In the genomic region with DNA sequence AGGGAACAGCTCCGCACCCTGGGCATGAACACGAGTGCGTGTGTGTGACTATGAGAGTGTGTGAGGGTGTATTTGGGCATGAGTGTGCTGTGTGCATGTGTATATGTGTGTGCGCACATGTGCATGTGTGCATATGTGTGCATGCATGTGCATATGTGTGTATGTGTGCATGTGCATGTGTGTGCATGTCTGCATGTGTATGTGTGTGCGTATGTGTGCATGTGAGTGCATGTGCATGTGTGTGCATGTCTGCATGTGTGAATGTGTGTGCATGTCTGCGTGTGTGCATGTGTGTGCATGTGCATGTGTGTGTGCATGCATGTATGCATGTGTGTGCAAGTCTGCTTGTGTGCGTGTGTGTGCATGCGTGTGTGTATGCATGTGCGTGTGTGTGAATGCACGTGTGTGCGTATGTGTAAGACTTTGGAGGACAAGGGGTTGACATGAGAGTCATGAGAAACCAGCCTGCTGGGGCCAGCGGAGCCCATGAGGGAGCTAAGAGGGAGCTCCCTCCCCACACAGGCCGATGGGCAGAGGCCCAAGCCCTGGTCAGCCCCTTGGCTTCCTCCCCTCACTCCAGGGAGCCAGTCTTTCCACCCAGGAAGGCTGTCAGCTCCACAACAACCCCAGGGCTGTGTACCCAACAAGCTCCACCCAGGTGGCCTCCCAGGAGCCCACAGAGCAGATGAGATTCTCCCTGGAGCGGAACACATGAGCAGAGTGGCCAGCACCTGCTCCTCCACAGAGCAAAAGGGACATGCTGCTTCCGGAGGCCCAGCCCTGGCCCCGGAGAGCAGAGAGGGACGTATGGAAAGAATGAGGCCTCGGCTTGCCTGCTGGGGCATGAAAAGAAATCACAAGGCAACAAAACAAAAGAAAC, we compare ENCODE assay signal across 20 cellular contexts.
DNase-seq lines count a peak whose midpoint lies in the region; ATAC-seq, FAIRE-seq and TF ChIP-seq lines count a peak whose summit lies in the region.
"Had no signal": no experiment of that assay in that cellular context is flagged by ENCODE, and none has a peak within 500 bp of the region (broad histone marks: within the 10 kb centered on the region; RNA-seq: fewer than 3 reads in every experiment).

No MANE protein-coding gene starts in this region.

- intact Hi-C loops in HepG2 (cut with micrococcal nuclease; ENCODE audit: unreplicated experiment): no loop called here

- in situ Hi-C loops in HepG2 (cut with HindIII; ENCODE audit: extremely low pct_ligation_motif_present, low pct_unique_long_range_greater_than_20kb): no loop called here

- no peak for TF ChIP-seq CTCF in HepG2 (CRISPR knock-in tag; IDR thresholded peaks at IDR 0.05)

- H3K36me3 ChIP-seq in H7 (replicated peaks; ENCODE audit: control insufficient read depth, insufficient read depth, low read length) (no peaks in the 10 kb centered on the region), HepG2 (replicated peaks in 1 of 2; ENCODE audit: control insufficient read depth in 1 of 2, insufficient read depth in 2 of 2, low read length in 2 of 2) (no peaks in the 10 kb centered on the region)
- H3K36me3 ChIP-seq: cardiac muscle cell, lower lobe of right lung, tibial artery had no signal

- H3K4me1 ChIP-seq in HepG2 (ENCODE audit: insufficient read depth, low read length): peaks cover 15% of the 10 kb centered on the region; the same call in 1 of the 2 replicates
- H3K4me1 ChIP-seq: lower lobe of right lung, parathyroid adenoma, tibial artery had no signal

- no peak for FAIRE-seq in HepG2 (lab: Jason Lieb, UNC)
- FAIRE-seq: GM18507 had no signal

- no peak overlapping the region for H3K4me2 ChIP-seq in HepG2 (ENCODE audit: low read depth, low read length)
- H3K4me2 ChIP-seq: hepatocyte had no signal

- WGBS in HepG2 (ENCODE audit: low lambda C conversion rate): 77% methylated on average over 18 of the region's 18 CpGs

- peaks cover 11 to 13% of the 10 kb centered on the region in 2 donors for H3K27me3 Mint-ChIP-seq in stimulated activated naive B cell treated with anti-CD40 and anti-IgM and Interleukin-4, amounts not matched to agents 10 μg/mL and 1 μg/mL and 100 μg/mL, for 72 hours

- H3K9me3 Mint-ChIP-seq in stimulated activated naive B cell treated with anti-CD40 and anti-IgM and Interleukin-4, amounts not matched to agents 10 μg/mL and 1 μg/mL and 100 μg/mL, for 72 hours: peaks cover 7 to 9% of the 10 kb centered on the region in 2 donors
- H3K9me3 Mint-ChIP-seq: activated CD4-positive, alpha-beta memory T cell treated with anti-CD3 and anti-CD28 coated beads for 36 hours had no signal

- no peak overlapping the region for H3K4me3 ChIP-seq in H7 (ENCODE audit: insufficient read depth, low read depth, low read length)
- H3K4me3 ChIP-seq in HepG2 (replicated peaks in 1 of 3; ENCODE audit: insufficient read depth in 1 of 3, low read depth in 2 of 3, low read length in 3 of 3): no peak overlapping the region
- H3K4me3 ChIP-seq: cardiac muscle cell, hepatocyte, lower lobe of right lung, tibial artery had no signal

- no peaks in the 10 kb centered on the region for H3K79me2 ChIP-seq in HepG2 (ENCODE audit: insufficient read depth, low read length)
- H3K79me2 ChIP-seq: hepatocyte, parathyroid adenoma had no signal

- no peak overlapping the region for H3K9ac ChIP-seq in HepG2 (ENCODE audit: insufficient read depth, low read depth, low read length)
- H3K9ac ChIP-seq: parathyroid adenoma had no signal

- peaks cover 22 to 39% of the 10 kb centered on the region in 2 donors for H3K4me1 Mint-ChIP-seq in stimulated activated naive B cell treated with anti-CD40 and anti-IgM and Interleukin-4, amounts not matched to agents 10 μg/mL and 1 μg/mL and 100 μg/mL, for 72 hours

- H2AFZ ChIP-seq in HepG2 (ENCODE audit: low read length): no peak overlapping the region
- H2AFZ ChIP-seq: hepatocyte, parathyroid adenoma had no signal

- H3K9me3 ChIP-seq in HepG2 (ENCODE audit: low read length): no peaks in the 10 kb centered on the region
- H3K9me3 ChIP-seq: lower lobe of right lung, tibial artery had no signal

- DNase-seq in H7 (peak; percentile 60), NCI-H345 (lab: John Stamatoyannopoulos, UW) (peak; percentile 77), HepG2 (ENCODE audit: low spot score) (no peak), T-helper 2 cell (no peak)
- no peak for DNase-seq in stimulated activated naive B cell treated with anti-CD40 and anti-IgM and Interleukin-4, amounts not matched to agents 10 μg/mL and 1 μg/mL and 100 μg/mL, for 72 hours
- DNase-seq in activated naive CD4-positive, alpha-beta T cell treated with anti-CD3 and anti-CD28 coated beads, Interleukin-2, amount 50 U/mL, for 16 hours: no peak
- DNase-seq: activated CD4-positive, alpha-beta memory T cell treated with anti-CD3 and anti-CD28 coated beads for 36 hours; amniotic stem cell; HFFc6; lower lobe of right lung; NCI-H2171; PC-3; stimulated activated naive CD4-positive, alpha-beta T cell had no signal

- peaks cover 6 to 7% of the 10 kb centered on the region in 2 donors for H3K36me3 Mint-ChIP-seq in stimulated activated naive B cell treated with anti-CD40 and anti-IgM and Interleukin-4, amounts not matched to agents 10 μg/mL and 1 μg/mL and 100 μg/mL, for 72 hours
- H3K36me3 Mint-ChIP-seq: activated CD4-positive, alpha-beta memory T cell treated with anti-CD3 and anti-CD28 coated beads for 36 hours had no signal

- no peak for TF ChIP-seq POLR2A in HepG2 (IDR thresholded peaks at IDR 0.05; ENCODE audit: insufficient read depth in 1 of 2, low read depth in 2 of 2, low read length in 2 of 2)

- H3K27ac ChIP-seq in HepG2 (ENCODE audit: extremely low read length, insufficient read depth, low read length): no peak overlapping the region
- H3K27ac ChIP-seq: cardiac muscle cell, hepatocyte, lower lobe of right lung, parathyroid adenoma, tibial artery, VCaP had no signal

- no peaks in the 10 kb centered on the region for H4K20me1 ChIP-seq in HepG2 (ENCODE audit: insufficient read depth, low read length)

- CTCF ChIA-PET in HepG2 (lab: Yijun Ruan, JAX; ENCODE audit: low intra/inter-chr PET ratio, low total read pairs): no interaction called here

- H3K27me3 ChIP-seq in H7 (ENCODE audit: control insufficient read depth, insufficient read depth, low read length) (no peaks in the 10 kb centered on the region; the same call in 1 of the 2 replicates), HepG2 (ENCODE audit: control insufficient read depth in 1 of 2, insufficient read depth in 2 of 2, low read length in 2 of 2) (peaks cover 3 to 10% of the 10 kb centered on the region in 2 experiments; a peak in 4 of 5 replicates)
- H3K27me3 ChIP-seq: cardiac muscle cell, hepatocyte had no signal

- no peak for TF ChIP-seq EP300 in HepG2 (IDR thresholded peaks at IDR 0.05; ENCODE audit: low read depth in 2 of 2, low read length in 2 of 2)
- no peak for TF ChIP-seq EP300 in HepG2 (CRISPR knock-in tag; IDR thresholded peaks at IDR 0.05; ENCODE audit: borderline replicate concordance)

- H3K4me3 Mint-ChIP-seq in stimulated activated naive B cell treated with anti-CD40 and anti-IgM and Interleukin-4, amounts not matched to agents 10 μg/mL and 1 μg/mL and 100 μg/mL, for 72 hours: no peak overlapping the region
- H3K4me3 Mint-ChIP-seq: activated CD4-positive, alpha-beta memory T cell treated with anti-CD3 and anti-CD28 coated beads for 36 hours; HFFc6 had no signal

- no peak for TF ChIP-seq RAD21 in HepG2 (CRISPR knock-in tag; IDR thresholded peaks at IDR 0.05)

- H3K27ac Mint-ChIP-seq in stimulated activated naive B cell treated with anti-CD40 and anti-IgM and Interleukin-4, amounts not matched to agents 10 μg/mL and 1 μg/mL and 100 μg/mL, for 72 hours: no peak overlapping the region
- H3K27ac Mint-ChIP-seq: activated CD4-positive, alpha-beta memory T cell treated with anti-CD3 and anti-CD28 coated beads for 36 hours; HFFc6 had no signal

- BruUV-seq in HepG2 (replicated peaks; lab: Mats Ljungman, UMichigan): no TSS peak

- POLR2A ChIA-PET in HepG2 (lab: Yijun Ruan, JAX): no interaction called here

- no peak; the same call in 2 of the 3 replicates for ATAC-seq in HepG2
- peak; percentile 46 to 65 for ATAC-seq in stimulated activated naive B cell treated with anti-CD40 and anti-IgM and Interleukin-4, amounts not matched to agents 10 μg/mL and 1 μg/mL and 100 μg/mL, for 72 hours (replicated peaks)
- no peak for ATAC-seq in activated CD4-positive, CD25-positive, alpha-beta regulatory T cell treated with anti-CD3 and anti-CD28 coated beads, Interleukin-2, amount 50 U/mL, for 24 hours
- ATAC-seq: PC-3 had no signal

TF ChIP-seq in HepG2, 621 proteins besides CTCF, POLR2A, EP300 and RAD21:
- TF ChIP-seq NONO (IDR thresholded peaks at IDR 0.05) (no peak), NONO (CRISPR knock-in tag; conservative IDR thresholded peaks at IDR 0.05) (no peak), ZNF775 (CRISPR knock-in tag; IDR thresholded peaks at IDR 0.05; ENCODE audit: borderline replicate concordance) (no peak), DNMT1 (CRISPR knock-in tag; IDR thresholded peaks at IDR 0.05) (0 out of 2 replicates have a peak, but pooled peaks have one; percentile 54)
- TF ChIP-seq, protein P1, sequence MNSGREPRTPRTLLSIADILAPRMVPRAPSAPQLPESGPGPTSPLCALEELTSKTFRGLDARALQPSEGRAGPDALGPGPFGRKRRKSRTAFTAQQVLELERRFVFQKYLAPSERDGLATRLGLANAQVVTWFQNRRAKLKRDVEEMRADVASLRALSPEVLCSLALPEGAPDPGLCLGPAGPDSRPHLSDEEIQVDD (CRISPR knock-in tag; IDR thresholded peaks at IDR 0.05; ENCODE audit: borderline replicate concordance): 0 out of 2 replicates have a peak, but pooled peaks have one; percentile 25
- TF ChIP-seq, protein P2, sequence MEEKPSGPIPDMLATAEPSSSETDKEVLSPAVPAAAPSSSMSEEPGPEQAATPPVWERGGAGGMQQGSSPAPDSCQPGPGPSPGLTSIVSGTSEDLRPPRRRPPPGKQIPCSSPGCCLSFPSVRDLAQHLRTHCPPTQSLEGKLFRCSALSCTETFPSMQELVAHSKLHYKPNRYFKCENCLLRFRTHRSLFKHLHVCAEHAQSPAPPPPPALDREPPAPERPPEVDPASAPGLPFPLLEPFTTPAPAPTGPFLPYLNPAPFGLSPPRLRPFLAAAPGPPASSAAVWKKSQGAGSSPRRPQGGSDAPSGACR (CRISPR knock-in tag; IDR thresholded peaks at IDR 0.05): no peak
- TF ChIP-seq, protein P3, sequence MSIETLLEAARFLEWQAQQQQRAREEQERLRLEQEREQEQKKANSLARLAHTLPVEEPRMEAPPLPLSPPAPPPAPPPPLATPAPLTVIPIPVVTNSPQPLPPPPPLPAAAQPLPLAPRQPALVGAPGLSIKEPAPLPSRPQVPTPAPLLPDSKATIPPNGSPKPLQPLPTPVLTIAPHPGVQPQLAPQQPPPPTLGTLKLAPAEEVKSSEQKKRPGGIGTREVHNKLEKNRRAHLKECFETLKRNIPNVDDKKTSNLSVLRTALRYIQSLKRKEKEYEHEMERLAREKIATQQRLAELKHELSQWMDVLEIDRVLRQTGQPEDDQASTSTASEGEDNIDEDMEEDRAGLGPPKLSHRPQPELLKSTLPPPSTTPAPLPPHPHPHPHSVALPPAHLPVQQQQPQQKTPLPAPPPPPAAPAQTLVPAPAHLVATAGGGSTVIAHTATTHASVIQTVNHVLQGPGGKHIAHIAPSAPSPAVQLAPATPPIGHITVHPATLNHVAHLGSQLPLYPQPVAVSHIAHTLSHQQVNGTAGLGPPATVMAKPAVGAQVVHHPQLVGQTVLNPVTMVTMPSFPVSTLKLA (IDR thresholded peaks at IDR 0.05): peak; percentile 98

Comparison
In these comparisons a context has a peak if more than half of its experiments do, and no peak if none do; other contexts are left out.
1. DNase-seq: peak in H7 (single experiment) and NCI-H345 (single experiment); none in HepG2 (single experiment), stimulated activated naive B cell treated with anti-CD40 and anti-IgM and Interleukin-4, amounts not matched to agents 10 μg/mL and 1 μg/mL and 100 μg/mL, for 72 hours (single experiment), activated naive CD4-positive, alpha-beta T cell treated with anti-CD3 and anti-CD28 coated beads, Interleukin-2, amount 50 U/mL, for 16 hours (single experiment) and T-helper 2 cell (0 of 5).
2. ATAC-seq: peak in stimulated activated naive B cell treated with anti-CD40 and anti-IgM and Interleukin-4, amounts not matched to agents 10 μg/mL and 1 μg/mL and 100 μg/mL, for 72 hours (2 of 2); none in HepG2 (single experiment) and activated CD4-positive, CD25-positive, alpha-beta regulatory T cell treated with anti-CD3 and anti-CD28 coated beads, Interleukin-2, amount 50 U/mL, for 24 hours (0 of 2).